20 cellular contexts compared by ENCODE assay signal in the genomic region with DNA sequence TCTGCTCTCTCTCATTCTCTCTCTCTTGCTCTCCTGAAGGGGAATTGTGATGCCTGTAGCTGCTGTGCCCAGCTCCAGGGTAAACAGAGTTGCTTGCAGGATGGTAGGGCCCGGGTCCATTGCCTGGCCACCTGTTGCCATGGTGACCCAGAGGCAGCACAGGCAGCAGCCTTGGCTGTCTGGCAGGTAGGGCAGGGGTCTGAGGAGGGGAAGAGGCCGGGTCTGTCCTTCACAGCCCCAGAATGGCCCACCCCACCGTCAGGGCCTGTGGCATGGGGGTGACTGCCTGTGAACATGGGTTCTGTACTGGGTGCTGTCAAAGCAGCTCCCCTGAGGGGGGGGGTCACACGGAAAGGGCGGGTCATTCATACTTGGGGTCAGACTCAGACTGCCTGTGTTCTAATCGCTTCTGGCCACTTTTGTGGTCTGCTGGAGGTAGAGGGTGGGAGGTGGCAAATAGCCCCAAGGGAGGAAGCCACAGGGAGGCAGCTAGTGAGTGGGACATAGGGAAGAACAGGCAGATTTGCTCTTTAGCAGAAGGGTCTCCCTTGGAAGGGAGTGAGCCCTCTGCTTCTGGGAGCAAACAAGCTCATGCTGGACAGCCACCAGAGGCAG. TPM values are rescaled to one million over a fixed set of nuclear protein-coding genes. Genes with fewer than 3 reads are reported as not detected.
DNase-seq lines count a peak whose midpoint lies in the region; ATAC-seq and TF ChIP-seq lines count a peak whose summit lies in the region.
"Had no signal": no experiment of that assay in that cellular context is flagged by ENCODE, and none has a peak within 500 bp of the region (broad histone marks: within the 10 kb centered on the region; RNA-seq: fewer than 3 reads in every experiment).

No MANE protein-coding gene starts in this region.

- DNase-seq in heart left ventricle (no peak), left cardiac atrium (no peak), ascending aorta (ENCODE audit: low spot score in 2 of 2) (no peak), mesenchymal stem cell (no peak), GM10248 (ENCODE audit: extremely low spot score) (no peak)
- no peak for DNase-seq in activated naive CD8-positive, alpha-beta T cell treated with anti-CD3 and anti-CD28 coated beads, Interleukin-2, amount 50 U/mL, for 24 hours
- no peak for DNase-seq in activated CD4-positive, CD25-positive, alpha-beta regulatory T cell (lab: John Stamatoyannopoulos, UW)
- DNase-seq: activated gamma-delta T cell; NCI-H1092 treated with DMSO at 0.1 percent for 48 hours; NCI-H226; stimulated activated CD4-positive, alpha-beta T cell treated with anti-CD3 and anti-CD28 coated beads, Interleukin-2, amount 100 ng/mL, for 48 hours; transverse colon had no signal

- no peaks in the 10 kb centered on the region for H3K27me3 Mint-ChIP-seq in activated naive CD8-positive, alpha-beta T cell treated with anti-CD3 and anti-CD28 coated beads, Interleukin-2, amount 50 U/mL, for 24 hours

- no peak overlapping the region for H3K27ac Mint-ChIP-seq in activated naive CD8-positive, alpha-beta T cell treated with anti-CD3 and anti-CD28 coated beads, Interleukin-2, amount 50 U/mL, for 24 hours
- H3K27ac Mint-ChIP-seq: IgD-negative memory B cell; natural killer cell treated with Interleukin-12 subunit alpha and Interleukin-12 subunit beta and Interleukin-15 and Interleukin-18, amount 100 ng/mL, for 72 hours had no signal

- H3K23ac ChIP-seq in mesenchymal stem cell (ENCODE audit: low read length in 2 of 2), result no peak overlapping the region

- POLR2A ChIA-PET in GM10248 (lab: Yijun Ruan, JAX), result no interaction called here

- peak overlapping the region; percentile 66 for H4K8ac ChIP-seq in mesenchymal stem cell (ENCODE audit: low read length)

- peaks cover 2% of the 10 kb centered on the region for H3K4me1 Mint-ChIP-seq in activated naive CD8-positive, alpha-beta T cell treated with anti-CD3 and anti-CD28 coated beads, Interleukin-2, amount 50 U/mL, for 24 hours

- intact Hi-C loops in heart left ventricle (cut with DNase I), result no loop called here
- intact Hi-C loops in left cardiac atrium (cut with DNase I), result no loop called here
- intact Hi-C loops in ascending aorta (cut with DNase I), result no loop called here

- H3K18ac ChIP-seq in mesenchymal stem cell (ENCODE audit: low read depth in 1 of 2, low read length in 2 of 2), result peak overlapping the region; percentile 40 to 67

- H3K9ac ChIP-seq in mesenchymal stem cell (ENCODE audit: low read length), result no peak overlapping the region

- H4K91ac ChIP-seq in mesenchymal stem cell (ENCODE audit: low read length), result no peak overlapping the region

- H2BK15ac ChIP-seq in mesenchymal stem cell (ENCODE audit: low read depth, poor library complexity, severe bottlenecking), result no peak overlapping the region

- TF ChIP-seq CTCF in heart left ventricle (IDR thresholded peaks at IDR 0.05) (no peak), ascending aorta (IDR thresholded peaks at IDR 0.05) (no peak), GM10248 (IDR thresholded peaks at IDR 0.05; ENCODE audit: control extremely low read depth, extremely low read depth, low read depth, missing control alignments) (no peak)

- no peak overlapping the region for H2AK5ac ChIP-seq in mesenchymal stem cell (ENCODE audit: low read length, severe bottlenecking)

- no peak overlapping the region for H3K4me2 ChIP-seq in mesenchymal stem cell (ENCODE audit: low read length, poor library complexity, severe bottlenecking)

- peak overlapping the region in 1 of 2 experiments; percentile 61 for H3K14ac ChIP-seq in mesenchymal stem cell (ENCODE audit: low read length in 2 of 2)

- no peak overlapping the region for H3K4me3 Mint-ChIP-seq in activated naive CD8-positive, alpha-beta T cell treated with anti-CD3 and anti-CD28 coated beads, Interleukin-2, amount 50 U/mL, for 24 hours
- H3K4me3 Mint-ChIP-seq: IgD-negative memory B cell; natural killer cell treated with Interleukin-12 subunit alpha and Interleukin-12 subunit beta and Interleukin-15 and Interleukin-18, amount 100 ng/mL, for 72 hours had no signal

- H3K27me3 ChIP-seq in heart left ventricle (no peaks in the 10 kb centered on the region), ascending aorta (no peaks in the 10 kb centered on the region), mesenchymal stem cell (ENCODE audit: control insufficient read depth in 1 of 2, insufficient read depth in 1 of 2, low read length in 2 of 2) (peaks cover 0 to 3% of the 10 kb centered on the region in 2 experiments)
- H3K27me3 ChIP-seq: right lobe of liver, transverse colon had no signal

- H3K4me1 ChIP-seq in heart left ventricle, result peaks cover 4 to 71% (median 32%) of the 10 kb centered on the region in 12 donors
- H3K4me1 ChIP-seq in ascending aorta, result peaks cover 6 to 21% of the 10 kb centered on the region in 2 donors
- peaks cover 21% of the 10 kb centered on the region for H3K4me1 ChIP-seq in mesenchymal stem cell (ENCODE audit: control insufficient read depth, insufficient read depth, low read depth, low read length)

- H3K4me3 ChIP-seq in heart left ventricle (no peak overlapping the region), ascending aorta (no peak overlapping the region), mesenchymal stem cell (ENCODE audit: insufficient read depth in 1 of 2, low read depth in 1 of 2, low read length in 2 of 2) (no peak overlapping the region)
- H3K4me3 ChIP-seq: right lobe of liver, SK-N-MC, transverse colon had no signal

- no peak for TF ChIP-seq POLR2A in heart left ventricle (IDR thresholded peaks at IDR 0.05)

- peak overlapping the region in 11 of 12 donors; percentile 2 to 97 (median 74) for H3K27ac ChIP-seq in heart left ventricle
- peak overlapping the region; percentile 77 to 78 for H3K27ac ChIP-seq in ascending aorta
- no peak overlapping the region for H3K27ac ChIP-seq in mesenchymal stem cell (ENCODE audit: low read length, poor library complexity, severe bottlenecking)
- H3K27ac ChIP-seq: right lobe of liver, SK-N-MC, transverse colon had no signal

- H3K36me3 ChIP-seq in heart left ventricle, result peaks cover 0 to 4% (median 0%) of the 10 kb centered on the region in 9 donors
- no peaks in the 10 kb centered on the region for H3K36me3 ChIP-seq in ascending aorta
- H3K36me3 ChIP-seq in mesenchymal stem cell (ENCODE audit: control insufficient read depth in 1 of 2, insufficient read depth in 2 of 2, low read depth in 1 of 2, low read length in 2 of 2), result no peaks in the 10 kb centered on the region
- H3K36me3 ChIP-seq: right lobe of liver, transverse colon had no signal

- WGBS in heart left ventricle, 4 donors, result 46 to 50% (median 48%) methylated on average over 5 to 6 of the region's 6 CpGs
- WGBS in mesenchymal stem cell, result 75% methylated on average over 6 of the region's 6 CpGs

- no peaks in the 10 kb centered on the region for H3K36me3 Mint-ChIP-seq in activated naive CD8-positive, alpha-beta T cell treated with anti-CD3 and anti-CD28 coated beads, Interleukin-2, amount 50 U/mL, for 24 hours (ENCODE audit: low read depth)
- H3K36me3 Mint-ChIP-seq: natural killer cell treated with Interleukin-12 subunit alpha and Interleukin-12 subunit beta and Interleukin-15 and Interleukin-18, amount 100 ng/mL, for 72 hours had no signal

- H3K9me3 ChIP-seq in heart left ventricle (no peaks in the 10 kb centered on the region), ascending aorta (no peaks in the 10 kb centered on the region), mesenchymal stem cell (ENCODE audit: control insufficient read depth, low read length) (no peaks in the 10 kb centered on the region)
- H3K9me3 ChIP-seq: right lobe of liver, transverse colon had no signal

- peak overlapping the region; percentile 49 for H2AFZ ChIP-seq in mesenchymal stem cell (ENCODE audit: low read depth, low read length)

- no peak overlapping the region for H2BK120ac ChIP-seq in mesenchymal stem cell (ENCODE audit: low read depth, low read length)

- H3K4ac ChIP-seq in mesenchymal stem cell (ENCODE audit: low read depth in 1 of 2, low read length in 2 of 2), result peak overlapping the region in 1 of 2 experiments; percentile 17

- H3K79me1 ChIP-seq in mesenchymal stem cell (replicated peaks; ENCODE audit: low read length, poor library complexity, severe bottlenecking), result no peaks in the 10 kb centered on the region

- ATAC-seq in heart left ventricle (no peak), left cardiac atrium (no peak), GM18867 (IDR thresholded peaks at IDR 0.05; ENCODE audit: unreplicated experiment) (no peak)
- no peak for ATAC-seq in activated naive CD8-positive, alpha-beta T cell treated with anti-CD3 and anti-CD28 coated beads, Interleukin-2, amount 50 U/mL, for 24 hours

- no peak overlapping the region for H2BK5ac ChIP-seq in mesenchymal stem cell (ENCODE audit: low read depth, low read length, poor library complexity, severe bottlenecking)

- CTCF ChIA-PET in GM10248 (lab: Yijun Ruan, JAX), result interaction anchor here (1.2 to 1.6 kb wide), 2 partner anchors 14 to 16 kb away, joined by 3 read pairs; no protein-coding TSS in a partner anchor

- no peaks in the 10 kb centered on the region for H3K9me3 Mint-ChIP-seq in activated naive CD8-positive, alpha-beta T cell treated with anti-CD3 and anti-CD28 coated beads, Interleukin-2, amount 50 U/mL, for 24 hours
- H3K9me3 Mint-ChIP-seq: IgD-negative memory B cell; natural killer cell treated with Interleukin-12 subunit alpha and Interleukin-12 subunit beta and Interleukin-15 and Interleukin-18, amount 100 ng/mL, for 72 hours had no signal

- H2BK12ac ChIP-seq in mesenchymal stem cell (ENCODE audit: low read length in 2 of 2), result peak overlapping the region in 1 of 2 experiments; percentile 81

RNA-seq across cellular contexts. Expression of a gene that starts 24.3 kb away (rescaled TPM):
- total RNA-seq in heart left ventricle (10 to 100 TPM; 33.2 to 69.3 (median 55.9) TPM), left cardiac atrium (10 to 100 TPM; 15.2 to 23.3 TPM), ascending aorta (30.4 TPM)
- 10 to 100 TPM; 40.8 to 60.8 TPM for polyA plus RNA-seq in heart left ventricle
- 0.83 TPM for polyA plus RNA-seq in mesenchymal stem cell (2013, experiment 1 of 2)
- 0.88 TPM for polyA plus RNA-seq in mesenchymal stem cell (2013, experiment 2 of 2)

RNA-seq across cellular contexts. Expression of a gene that starts 51.0 kb away (rescaled TPM):
- total RNA-seq in heart left ventricle, result 1 to 10 TPM in 3 of 9 donors, under 1 TPM in 6; 0.19 to 1.9 (median 0.53) TPM
- 1 to 10 TPM in 1 of 2 donors, under 1 TPM in 1; 0.35 to 1.9 TPM for polyA plus RNA-seq in heart left ventricle
- under 1 TPM; 0.15 to 0.29 TPM for total RNA-seq in left cardiac atrium
- not detected for total RNA-seq in ascending aorta
- not detected for polyA plus RNA-seq in mesenchymal stem cell (2013, experiment 1 of 2)
- not detected for polyA plus RNA-seq in mesenchymal stem cell (2013, experiment 2 of 2)
- total RNA-seq: dermis microvascular lymphatic vessel endothelial cell; fibroblast of lung; lower leg skin; natural killer cell treated with Interleukin-12 subunit alpha and Interleukin-12 subunit beta and Interleukin-15 and Interleukin-18, amount 100 ng/mL, for 72 hours had no signal
- polyA plus RNA-seq: fibroblast of lung, IgD-negative memory B cell had no signal
